In the genomic region with DNA sequence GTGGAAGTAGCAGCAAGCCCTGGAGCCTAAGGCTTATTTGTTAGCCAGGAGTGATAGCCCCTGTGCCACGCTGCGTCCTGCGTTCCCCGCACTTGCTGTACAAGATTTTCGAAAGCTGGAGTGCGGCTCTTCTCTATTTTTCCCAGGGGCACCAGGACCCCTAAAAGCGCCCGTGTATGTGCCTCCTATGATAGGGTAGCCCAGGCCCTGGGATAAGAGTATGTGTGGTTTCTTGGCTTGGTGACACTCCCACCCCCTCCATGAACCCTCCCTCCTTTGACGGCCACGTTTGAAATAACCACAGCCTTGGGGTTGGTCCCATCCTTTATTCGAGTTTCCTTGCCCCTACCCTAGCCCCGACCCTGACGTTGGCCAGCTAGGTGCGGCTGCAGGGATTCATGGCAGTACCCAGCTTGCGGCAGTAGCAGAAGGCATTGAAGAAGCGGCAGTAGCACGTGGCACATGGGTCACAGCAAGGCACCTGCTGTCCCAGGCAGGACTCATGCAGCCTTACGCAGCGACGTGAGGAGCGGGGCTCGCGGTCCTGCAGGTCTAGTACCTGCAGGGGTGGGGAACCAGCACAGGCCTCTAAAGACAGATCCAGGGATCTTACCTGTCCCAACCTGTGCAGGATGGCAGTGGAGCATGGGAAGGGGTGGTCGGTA, we compare ENCODE assay signal across 9 cellular contexts.
A peak's percentile ranks its signal among the peaks of the same experiment; 100 is the strongest.
DNase-seq lines count a peak whose midpoint lies in the region; ATAC-seq lines count a peak whose summit lies in the region.
"Had no signal": no experiment of that assay in that cellular context is flagged by ENCODE, and none has a peak within 500 bp of the region (broad histone marks: within the 10 kb centered on the region; RNA-seq: fewer than 3 reads in every experiment).

No MANE protein-coding gene starts in this region.

- no peaks in the 10 kb centered on the region for H3K27me3 Mint-ChIP-seq in central memory CD8-positive, alpha-beta T cell

- no peaks in the 10 kb centered on the region for H3K27me3 ChIP-seq in muscle layer of duodenum (ENCODE audit: low read depth, low read length)

- DNase-seq in stimulated activated CD4-positive, alpha-beta T cell treated with anti-CD3 and anti-CD28 coated beads, Interleukin-2, amount 100 ng/mL, for 24 hours: peak; percentile 17 to 26
- DNase-seq in stimulated activated CD4-positive, alpha-beta T cell treated with anti-CD3 and anti-CD28 coated beads, Interleukin-12 subunit alpha, Interleukin-12 subunit beta, amount 100 ng/mL, for 4 hours: no peak
- no peak for DNase-seq in central memory CD8-positive, alpha-beta T cell (ENCODE audit: low spot score in 2 of 2)
- DNase-seq in DMS153 treated with DMSO at 0.1 percent for 48 hours (lab: John Stamatoyannopoulos, UW; ENCODE audit: unreplicated experiment) (no peak), NOMO-1 treated with dmso at 0.1 percent for 144 hours (lab: John Stamatoyannopoulos, UW; ENCODE audit: unreplicated experiment) (no peak), HuH-7 (ENCODE audit: low spot score) (no peak)
- DNase-seq: NCI-H2029 treated with DMSO at 0.1 percent for 48 hours had no signal

- peak overlapping the region; percentile 77 for H3K27ac ChIP-seq in muscle layer of duodenum (ENCODE audit: low read length)

- no peaks in the 10 kb centered on the region for H3K9me3 Mint-ChIP-seq in central memory CD8-positive, alpha-beta T cell

- peaks cover 4 to 31% of the 10 kb centered on the region in 2 donors for H3K4me1 ChIP-seq in muscle layer of duodenum (ENCODE audit: control insufficient read depth in 1 of 2, insufficient read depth in 2 of 2, low read length in 2 of 2)

- peak overlapping the region; percentile 99 for H3K4me3 Mint-ChIP-seq in central memory CD8-positive, alpha-beta T cell

- peaks cover 0 to 16% of the 10 kb centered on the region in 2 donors for H3K36me3 ChIP-seq in muscle layer of duodenum (ENCODE audit: control insufficient read depth in 1 of 2, insufficient read depth in 2 of 2, low read length in 2 of 2)

- H3K9me3 ChIP-seq in muscle layer of duodenum (ENCODE audit: control insufficient read depth in 1 of 2, low read length in 2 of 2): no peaks in the 10 kb centered on the region

- peaks cover 25% of the 10 kb centered on the region for H3K36me3 Mint-ChIP-seq in central memory CD8-positive, alpha-beta T cell (ENCODE audit: insufficient read depth)

- peak overlapping the region; percentile 99 for H3K27ac Mint-ChIP-seq in central memory CD8-positive, alpha-beta T cell (ENCODE audit: low read depth)

- peak overlapping the region; percentile 67 to 99 for H3K4me3 ChIP-seq in muscle layer of duodenum (ENCODE audit: low read depth in 1 of 2, low read length in 2 of 2)

- peaks cover 46% of the 10 kb centered on the region for H3K4me1 Mint-ChIP-seq in central memory CD8-positive, alpha-beta T cell

- ATAC-seq in central memory CD8-positive, alpha-beta T cell (replicated peaks; ENCODE audit: extremely low read depth, poor library complexity, severe bottlenecking): no peak
- no peak for ATAC-seq in HG02623 (IDR thresholded peaks at IDR 0.05; ENCODE audit: unreplicated experiment)

Comparison
In these comparisons a context has a peak if more than half of its experiments do, and no peak if none do; other contexts are left out.
1. DNase-seq: peak in stimulated activated CD4-positive, alpha-beta T cell treated with anti-CD3 and anti-CD28 coated beads, Interleukin-2, amount 100 ng/mL, for 24 hours (2 of 2); none in stimulated activated CD4-positive, alpha-beta T cell treated with anti-CD3 and anti-CD28 coated beads, Interleukin-12 subunit alpha, Interleukin-12 subunit beta, amount 100 ng/mL, for 4 hours (single experiment), central memory CD8-positive, alpha-beta T cell (0 of 2), DMS153 treated with DMSO at 0.1 percent for 48 hours (single experiment), NOMO-1 treated with dmso at 0.1 percent for 144 hours (single experiment) and HuH-7 (single experiment).